In genomic region chr5:160008877-160009590, GRCh38 we compare ENCODE assay signal across 1 cellular context.
TF ChIP-seq lines count a peak whose summit lies in the region.

TTC1 (plus strand) TSS chr5:160009139; CDS start chr5:160010529, 1,390 bp downstream.

TF ChIP-seq in HepG2, 621 proteins besides CTCF, POLR2A, EP300 and RAD21 (continued from another document and continues in another):
- TF ChIP-seq DZIP1 (CRISPR knock-in tag; IDR thresholded peaks at IDR 0.05), result no peak
- TF ChIP-seq PHF5A (CRISPR knock-in tag; IDR thresholded peaks at IDR 0.05; ENCODE audit: low read depth, unreplicated experiment), result no peak
- TF ChIP-seq FOXO1 (CRISPR knock-in tag; IDR thresholded peaks at IDR 0.05), result no peak
- no peak for TF ChIP-seq HDAC6 (IDR thresholded peaks at IDR 0.05; ENCODE audit: low read depth, low read length)
- no peak for TF ChIP-seq ZMYM2 (CRISPR knock-in tag; IDR thresholded peaks at IDR 0.05)
- no peak; the same call in 1 of the 2 replicates for TF ChIP-seq SOX5 (CRISPR knock-in tag; IDR thresholded peaks at IDR 0.05; ENCODE audit: borderline replicate concordance)
- no peak for TF ChIP-seq ZNF44 (CRISPR knock-in tag; IDR thresholded peaks at IDR 0.05)
- no peak for TF ChIP-seq ZNF362 (CRISPR knock-in tag; IDR thresholded peaks at IDR 0.05; ENCODE audit: borderline replicate concordance)
- TF ChIP-seq ZNF468 (CRISPR knock-in tag; IDR thresholded peaks at IDR 0.05), result no peak
- TF ChIP-seq ETV5 (CRISPR knock-in tag; IDR thresholded peaks at IDR 0.05; ENCODE audit: borderline replicate concordance), result peak; percentile 75
- no peak for TF ChIP-seq SKI (IDR thresholded peaks at IDR 0.05; ENCODE audit: partially characterized antibody)
- no peak for TF ChIP-seq XBP1 (CRISPR knock-in tag; IDR thresholded peaks at IDR 0.05)
- TF ChIP-seq HNRNPLL (IDR thresholded peaks at IDR 0.05; ENCODE audit: low read depth, low read length, poor library complexity, severe bottlenecking), result no peak
- TF ChIP-seq THAP9 (CRISPR knock-in tag; IDR thresholded peaks at IDR 0.05; ENCODE audit: borderline replicate concordance), result peak; percentile 49; the same call in 1 of the 2 replicates
- no peak for TF ChIP-seq ARID3A (IDR thresholded peaks at IDR 0.05; ENCODE audit: low read depth, low read length)
- TF ChIP-seq GTF2F1 (IDR thresholded peaks at IDR 0.05; ENCODE audit: low read length), result no peak
- no peak for TF ChIP-seq ZBTB7A (CRISPR knock-in tag; IDR thresholded peaks at IDR 0.05)
- TF ChIP-seq ZNF574 (CRISPR knock-in tag; IDR thresholded peaks at IDR 0.05), result peak; percentile 94
- no peak for TF ChIP-seq GZF1 (CRISPR knock-in tag; IDR thresholded peaks at IDR 0.05)
- no peak for TF ChIP-seq FOXC1 (CRISPR knock-in tag; IDR thresholded peaks at IDR 0.05; ENCODE audit: borderline replicate concordance)
- TF ChIP-seq MED8 (CRISPR knock-in tag; IDR thresholded peaks at IDR 0.05; ENCODE audit: insufficient replicate concordance), result no peak
- TF ChIP-seq CSRNP2 (CRISPR knock-in tag; conservative IDR thresholded peaks at IDR 0.05; ENCODE audit: low read depth), result no peak
- TF ChIP-seq ZFP36 (IDR thresholded peaks at IDR 0.05; ENCODE audit: borderline replicate concordance, low read depth, low read length, partially characterized antibody), result no peak
- TF ChIP-seq HNF4A (CRISPR knock-in tag; IDR thresholded peaks at IDR 0.05), result no peak
- peak; percentile 54; the same call in 1 of the 2 replicates for TF ChIP-seq SP4 (CRISPR knock-in tag; IDR thresholded peaks at IDR 0.05)
- TF ChIP-seq HINFP (CRISPR knock-in tag; IDR thresholded peaks at IDR 0.05; ENCODE audit: low read depth), result no peak
- TF ChIP-seq ZNF7 (CRISPR knock-in tag; IDR thresholded peaks at IDR 0.05), result no peak
- no peak for TF ChIP-seq NFATC3 (CRISPR knock-in tag; IDR thresholded peaks at IDR 0.05)
- TF ChIP-seq STAG1 (CRISPR knock-in tag; IDR thresholded peaks at IDR 0.05), result no peak
- TF ChIP-seq IKZF5 (CRISPR knock-in tag; IDR thresholded peaks at IDR 0.05), result peak; percentile 42; the same call in 1 of the 2 replicates
- 0 out of 2 replicates have a peak, but pooled peaks have one; percentile 21 for TF ChIP-seq MIER2 (CRISPR knock-in tag; IDR thresholded peaks at IDR 0.05)
- TF ChIP-seq ZNF572 (CRISPR knock-in tag; IDR thresholded peaks at IDR 0.05), result no peak
- TF ChIP-seq ZNF280B (CRISPR knock-in tag; IDR thresholded peaks at IDR 0.05; ENCODE audit: borderline replicate concordance), result no peak
- TF ChIP-seq ZNF879 (CRISPR knock-in tag; IDR thresholded peaks at IDR 0.05), result no peak
- TF ChIP-seq SALL2 (CRISPR knock-in tag; IDR thresholded peaks at IDR 0.05), result peak; percentile 75; the same call in 1 of the 2 replicates
- TF ChIP-seq ZBTB44 (CRISPR knock-in tag; IDR thresholded peaks at IDR 0.05), result no peak
- no peak for TF ChIP-seq ZNF746 (CRISPR knock-in tag; IDR thresholded peaks at IDR 0.05)
- TF ChIP-seq MAX (IDR thresholded peaks at IDR 0.05), result peak; percentile 69
